ENCODE assay signal across 17 cellular contexts in genomic region chr11:73566422-73566821, GRCh38. TPM values are rescaled to one million over a fixed set of nuclear protein-coding genes. Genes with fewer than 3 reads are reported as not detected.
DNase-seq lines count a peak whose midpoint lies in the region; ATAC-seq, FAIRE-seq and TF ChIP-seq lines count a peak whose summit lies in the region.
"Had no signal": no experiment of that assay in that cellular context is flagged by ENCODE, and none has a peak within 500 bp of the region (broad histone marks: within the 10 kb centered on the region; RNA-seq: fewer than 3 reads in every experiment).

No MANE protein-coding gene starts in this region.

- no peaks in the 10 kb centered on the region for H3K4me1 Mint-ChIP-seq in stimulated activated effector memory CD8-positive, alpha-beta T cell treated with anti-CD3 and anti-CD28 coated beads, Interleukin-12 subunit alpha, Interleukin-12 subunit beta, amount 100 ng/mL, for 72 hours

- TF ChIP-seq CTCF in HEK293 (tag by site-specific recombination; IDR thresholded peaks at IDR 0.05) (no peak), bronchial epithelial cell (IDR thresholded peaks at IDR 0.05; ENCODE audit: insufficient read depth, low read length, severe bottlenecking) (no peak)

- peak overlapping the region; percentile 48; the same call in 1 of the 2 replicates for H3K27ac ChIP-seq in HEK293 (ENCODE audit: extremely low read depth, low read depth, low read length)

- H3K9me3 Mint-ChIP-seq in stimulated activated effector memory CD8-positive, alpha-beta T cell treated with anti-CD3 and anti-CD28 coated beads, Interleukin-12 subunit alpha, Interleukin-12 subunit beta, amount 100 ng/mL, for 72 hours: no peaks in the 10 kb centered on the region
- H3K9me3 Mint-ChIP-seq: CD4-positive, alpha-beta memory T cell; H9 had no signal

- H3K4me3 ChIP-seq in HEK293 (ENCODE audit: low read depth, low read length) (no peak overlapping the region), bronchial epithelial cell (ENCODE audit: low read depth, low read length) (no peak overlapping the region)
- H3K4me3 ChIP-seq: K562 had no signal

- no peak for ATAC-seq in GM21723 (IDR thresholded peaks at IDR 0.05; ENCODE audit: unreplicated experiment)
- ATAC-seq in stimulated activated effector memory CD8-positive, alpha-beta T cell treated with anti-CD3 and anti-CD28 coated beads, Interleukin-12 subunit alpha, Interleukin-12 subunit beta, amount 100 ng/mL, for 72 hours: no peak
- ATAC-seq: K562 had no signal

- DNase-seq in Daoy (ENCODE audit: low read depth): peak; percentile 39
- peak; percentile 57 for DNase-seq in bronchial epithelial cell (ENCODE audit: low read depth)
- DNase-seq in hepatic stellate cell (ENCODE audit: low spot score): peak; percentile 22
- no peak for DNase-seq in NOMO-1 (lab: John Stamatoyannopoulos, UW; ENCODE audit: unreplicated experiment in 2 of 2)
- DNase-seq in effector CD4-positive, alpha-beta T cell: no peak
- DNase-seq in stimulated activated effector memory CD8-positive, alpha-beta T cell treated with anti-CD3 and anti-CD28 coated beads, Interleukin-12 subunit alpha, Interleukin-12 subunit beta, amount 100 ng/mL, for 72 hours (ENCODE audit: low spot score in 2 of 2): no peak
- DNase-seq: Calu3; CD4-positive, alpha-beta memory T cell; DND-41; H9; NCI-H187; NCI-H345; NCI-H526 treated with DMSO at 0.1 percent for 48 hours; SHP77 treated with DMSO at 0.1 percent for 48 hours had no signal

- H3K36me3 Mint-ChIP-seq in stimulated activated effector memory CD8-positive, alpha-beta T cell treated with anti-CD3 and anti-CD28 coated beads, Interleukin-12 subunit alpha, Interleukin-12 subunit beta, amount 100 ng/mL, for 72 hours: no peaks in the 10 kb centered on the region

- H3K9me3 ChIP-seq in HEK293 (ENCODE audit: control insufficient read depth, insufficient read depth, low read depth, low read length): no peaks in the 10 kb centered on the region

- POLR2A ChIA-PET in HEK293 (lab: Yijun Ruan, JAX): interaction anchor here (1.4 to 2.1 kb wide), 2 partner anchors 32 to 60 kb away, joined by 3 to 7 read pairs; partner anchors contain the start of gene FAM168A

- no peak overlapping the region for H3K27ac Mint-ChIP-seq in stimulated activated effector memory CD8-positive, alpha-beta T cell treated with anti-CD3 and anti-CD28 coated beads, Interleukin-12 subunit alpha, Interleukin-12 subunit beta, amount 100 ng/mL, for 72 hours

- H3K36me3 ChIP-seq in HEK293 (ENCODE audit: control insufficient read depth in 2 of 2, insufficient read depth in 1 of 2, low read length in 2 of 2) (no peaks in the 10 kb centered on the region), bronchial epithelial cell (ENCODE audit: control insufficient read depth, insufficient read depth, low read length) (no peaks in the 10 kb centered on the region)

- FAIRE-seq in bronchial epithelial cell (lab: Jason Lieb, UNC): no peak
- FAIRE-seq: K562 had no signal

- H3K27me3 ChIP-seq in bronchial epithelial cell (ENCODE audit: control insufficient read depth, insufficient read depth, low read length): no peaks in the 10 kb centered on the region

- CTCF ChIA-PET in HEK293 (lab: Yijun Ruan, JAX): interaction anchor here (0.5 to 0.6 kb wide), 2 partner anchors 9 to 30 kb away, joined by 3 read pairs; no protein-coding TSS in a partner anchor

- peaks cover 23% of the 10 kb centered on the region for H3K4me1 ChIP-seq in HEK293 (ENCODE audit: control insufficient read depth, insufficient read depth, low read length)

- H3K4me3 Mint-ChIP-seq in stimulated activated effector memory CD8-positive, alpha-beta T cell treated with anti-CD3 and anti-CD28 coated beads, Interleukin-12 subunit alpha, Interleukin-12 subunit beta, amount 100 ng/mL, for 72 hours: no peak overlapping the region
- H3K4me3 Mint-ChIP-seq: CD4-positive, alpha-beta memory T cell had no signal

TF ChIP-seq in HEK293, 187 proteins besides CTCF, POLR2A, EP300 and RAD21:
- TF ChIP-seq, protein P1, sequence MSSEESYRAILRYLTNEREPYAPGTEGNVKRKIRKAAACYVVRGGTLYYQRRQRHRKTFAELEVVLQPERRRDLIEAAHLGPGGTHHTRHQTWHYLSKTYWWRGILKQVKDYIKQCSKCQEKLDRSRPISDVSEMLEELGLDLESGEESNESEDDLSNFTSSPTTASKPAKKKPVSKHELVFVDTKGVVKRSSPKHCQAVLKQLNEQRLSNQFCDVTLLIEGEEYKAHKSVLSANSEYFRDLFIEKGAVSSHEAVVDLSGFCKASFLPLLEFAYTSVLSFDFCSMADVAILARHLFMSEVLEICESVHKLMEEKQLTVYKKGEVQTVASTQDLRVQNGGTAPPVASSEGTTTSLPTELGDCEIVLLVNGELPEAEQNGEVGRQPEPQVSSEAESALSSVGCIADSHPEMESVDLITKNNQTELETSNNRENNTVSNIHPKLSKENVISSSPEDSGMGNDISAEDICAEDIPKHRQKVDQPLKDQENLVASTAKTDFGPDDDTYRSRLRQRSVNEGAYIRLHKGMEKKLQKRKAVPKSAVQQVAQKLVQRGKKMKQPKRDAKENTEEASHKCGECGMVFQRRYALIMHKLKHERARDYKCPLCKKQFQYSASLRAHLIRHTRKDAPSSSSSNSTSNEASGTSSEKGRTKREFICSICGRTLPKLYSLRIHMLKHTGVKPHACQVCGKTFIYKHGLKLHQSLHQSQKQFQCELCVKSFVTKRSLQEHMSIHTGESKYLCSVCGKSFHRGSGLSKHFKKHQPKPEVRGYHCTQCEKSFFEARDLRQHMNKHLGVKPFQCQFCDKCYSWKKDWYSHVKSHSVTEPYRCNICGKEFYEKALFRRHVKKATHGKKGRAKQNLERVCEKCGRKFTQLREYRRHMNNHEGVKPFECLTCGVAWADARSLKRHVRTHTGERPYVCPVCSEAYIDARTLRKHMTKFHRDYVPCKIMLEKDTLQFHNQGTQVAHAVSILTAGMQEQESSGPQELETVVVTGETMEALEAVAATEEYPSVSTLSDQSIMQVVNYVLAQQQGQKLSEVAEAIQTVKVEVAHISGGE (tag by site-specific recombination; conservative IDR thresholded peaks at IDR 0.05; ENCODE audit: low read depth): no peak
- TF ChIP-seq ZNF10 (tag by site-specific recombination; IDR thresholded peaks at IDR 0.05) (no peak), ZNF664 (tag by site-specific recombination; IDR thresholded peaks at IDR 0.05) (peak; percentile 14; the same call in 1 of the 2 replicates), ZNF341 (tag by site-specific recombination; IDR thresholded peaks at IDR 0.05; ENCODE audit: low read depth) (no peak), ZBTB8A (tag by site-specific recombination; IDR thresholded peaks at IDR 0.05) (peak; percentile 89), ZFP69B (tag by site-specific recombination; IDR thresholded peaks at IDR 0.05) (no peak), SETDB1 (IDR thresholded peaks at IDR 0.05; ENCODE audit: insufficient read length, low read length) (no peak), ZNF623 (tag by site-specific recombination; IDR thresholded peaks at IDR 0.05) (no peak), OVOL3 (tag by site-specific recombination; IDR thresholded peaks at IDR 0.05) (no peak), ZNF354C (tag by site-specific recombination; IDR thresholded peaks at IDR 0.05; ENCODE audit: borderline replicate concordance, low read depth) (no peak)
- TF ChIP-seq, protein P2, sequence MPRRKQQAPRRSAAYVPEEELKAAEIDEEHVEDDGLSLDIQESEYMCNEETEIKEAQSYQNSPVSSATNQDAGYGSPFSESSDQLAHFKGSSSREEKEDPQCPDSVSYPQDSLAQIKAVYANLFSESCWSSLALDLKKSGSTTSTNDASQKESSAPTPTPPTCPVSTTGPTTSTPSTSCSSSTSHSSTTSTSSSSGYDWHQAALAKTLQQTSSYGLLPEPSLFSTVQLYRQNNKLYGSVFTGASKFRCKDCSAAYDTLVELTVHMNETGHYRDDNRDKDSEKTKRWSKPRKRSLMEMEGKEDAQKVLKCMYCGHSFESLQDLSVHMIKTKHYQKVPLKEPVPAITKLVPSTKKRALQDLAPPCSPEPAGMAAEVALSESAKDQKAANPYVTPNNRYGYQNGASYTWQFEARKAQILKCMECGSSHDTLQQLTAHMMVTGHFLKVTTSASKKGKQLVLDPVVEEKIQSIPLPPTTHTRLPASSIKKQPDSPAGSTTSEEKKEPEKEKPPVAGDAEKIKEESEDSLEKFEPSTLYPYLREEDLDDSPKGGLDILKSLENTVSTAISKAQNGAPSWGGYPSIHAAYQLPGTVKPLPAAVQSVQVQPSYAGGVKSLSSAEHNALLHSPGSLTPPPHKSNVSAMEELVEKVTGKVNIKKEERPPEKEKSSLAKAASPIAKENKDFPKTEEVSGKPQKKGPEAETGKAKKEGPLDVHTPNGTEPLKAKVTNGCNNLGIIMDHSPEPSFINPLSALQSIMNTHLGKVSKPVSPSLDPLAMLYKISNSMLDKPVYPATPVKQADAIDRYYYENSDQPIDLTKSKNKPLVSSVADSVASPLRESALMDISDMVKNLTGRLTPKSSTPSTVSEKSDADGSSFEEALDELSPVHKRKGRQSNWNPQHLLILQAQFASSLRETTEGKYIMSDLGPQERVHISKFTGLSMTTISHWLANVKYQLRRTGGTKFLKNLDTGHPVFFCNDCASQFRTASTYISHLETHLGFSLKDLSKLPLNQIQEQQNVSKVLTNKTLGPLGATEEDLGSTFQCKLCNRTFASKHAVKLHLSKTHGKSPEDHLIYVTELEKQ (tag by site-specific recombination; IDR thresholded peaks at IDR 0.05; ENCODE audit: borderline replicate concordance): no peak

RNA-seq across cellular contexts. Expression of gene FAM168A, which starts 31.5 kb away (rescaled TPM):
- total RNA-seq in Daoy (2014; rRNA removed; shearing (Covaris generic)): 8.9 and 11.6 TPM in 2 replicates
- 4.7 and 5.8 TPM in 2 replicates for total RNA-seq in bronchial epithelial cell

Comparison
In these comparisons a context has a peak if more than half of its experiments do, and no peak if none do; other contexts are left out.
1. DNase-seq: peak in Daoy (single experiment), bronchial epithelial cell (single experiment) and hepatic stellate cell (single experiment); none in NOMO-1 (0 of 2), effector CD4-positive, alpha-beta T cell (single experiment) and stimulated activated effector memory CD8-positive, alpha-beta T cell treated with anti-CD3 and anti-CD28 coated beads, Interleukin-12 subunit alpha, Interleukin-12 subunit beta, amount 100 ng/mL, for 72 hours (0 of 2).